ENCODE assay signal across 1 cellular context in genomic region chr17:8192070-8192815, GRCh38.
TF ChIP-seq lines count a peak whose summit lies in the region.

No MANE protein-coding gene starts in this region.

TF ChIP-seq in K562, 482 proteins besides CTCF, POLR2A, EP300 and RAD21 (continued from another document and continues in another):
- TF ChIP-seq ZBTB9 (CRISPR knock-in tag; IDR thresholded peaks at IDR 0.05) (0 out of 2 replicates have a peak, but pooled peaks have one; percentile 36), EP400 (IDR thresholded peaks at IDR 0.05) (peak; percentile 72), YY1 (IDR thresholded peaks at IDR 0.05; ENCODE audit: borderline replicate concordance in 1 of 3, control insufficient read depth in 1 of 3, extremely low read depth in 1 of 3, insufficient read depth in 3 of 3, insufficient read length in 1 of 3, insufficient replicate concordance in 2 of 3, low read depth in 1 of 3, low read length in 2 of 3) (peak in 1 of 3 experiments; percentile 10), VEZF1 (CRISPR knock-in tag; IDR thresholded peaks at IDR 0.05) (peak; percentile 62; the same call in 1 of the 2 replicates), TCF3 (CRISPR knock-in tag; IDR thresholded peaks at IDR 0.05) (0 out of 2 replicates have a peak, but pooled peaks have one; percentile 39), DPF2 (IDR thresholded peaks at IDR 0.05) (peak; percentile 82), HOMEZ (CRISPR knock-in tag; IDR thresholded peaks at IDR 0.05) (no peak), NFYB (IDR thresholded peaks at IDR 0.05; ENCODE audit: extremely low read depth, insufficient read length) (peak; percentile 55), MXI1 (IDR thresholded peaks at IDR 0.05; ENCODE audit: low read depth, low read length) (no peak), POLR2B (IDR thresholded peaks at IDR 0.05; ENCODE audit: low read depth, partially characterized antibody) (peak; percentile 86), USF1 (CRISPR knock-in tag; IDR thresholded peaks at IDR 0.05) (peak; percentile 100), NEUROD1 (IDR thresholded peaks at IDR 0.05; ENCODE audit: borderline replicate concordance, low read depth, low read length, partially characterized antibody) (no peak), ZNF146 (CRISPR knock-in tag; IDR thresholded peaks at IDR 0.05; ENCODE audit: unreplicated experiment) (no peak), ATF3 (IDR thresholded peaks at IDR 0.05) (peak; percentile 59), ATF3 (CRISPR knock-in tag; conservative IDR thresholded peaks at IDR 0.05) (no peak), L3MBTL2 (IDR thresholded peaks at IDR 0.05) (peak; percentile 81), MEIS2 (IDR thresholded peaks at IDR 0.05; ENCODE audit: partially characterized antibody) (peak; percentile 63), FOXP4 (CRISPR knock-in tag; IDR thresholded peaks at IDR 0.05; ENCODE audit: borderline replicate concordance) (no peak), RAD51 (IDR thresholded peaks at IDR 0.05; ENCODE audit: borderline replicate concordance, low read depth) (peak; percentile 99), HNRNPH1 (optimal IDR thresholded peaks at IDR 0.05; ENCODE audit: low read depth, low read length) (no peak), C11orf30 (IDR thresholded peaks at IDR 0.05; ENCODE audit: low read depth) (peak; percentile 21; the same call in 1 of the 2 replicates), ZNF551 (CRISPR knock-in tag; IDR thresholded peaks at IDR 0.05) (no peak), TAL1 (IDR thresholded peaks at IDR 0.05) (peak; percentile 31; the same call in 1 of the 2 replicates), IRF1 (CRISPR knock-in tag; IDR thresholded peaks at IDR 0.05; ENCODE audit: borderline replicate concordance) (no peak), ZBTB40 (IDR thresholded peaks at IDR 0.05) (no peak; the same call in 1 of the 2 replicates), ZBTB40 (CRISPR knock-in tag; IDR thresholded peaks at IDR 0.05) (no peak), MAZ (CRISPR knock-in tag; conservative IDR thresholded peaks at IDR 0.05 in 1 of 2, IDR thresholded peaks at IDR 0.05 in 1 of 2) (peak in 1 of 2 experiments; percentile 44; a peak in 2 of 4 replicates), CHCHD3 (CRISPR knock-in tag; IDR thresholded peaks at IDR 0.05) (no peak), ZNF589 (CRISPR knock-in tag; IDR thresholded peaks at IDR 0.05; ENCODE audit: low read depth) (0 out of 2 replicates have a peak, but pooled peaks have one; percentile 15), ID3 (CRISPR knock-in tag; IDR thresholded peaks at IDR 0.05) (no peak), ID3 (tag; IDR thresholded peaks at IDR 0.05) (0 out of 2 replicates have a peak, but pooled peaks have one; percentile 30), MYBL2 (IDR thresholded peaks at IDR 0.05; ENCODE audit: low read depth) (peak; percentile 14; the same call in 1 of the 2 replicates), MYBL2 (CRISPR knock-in tag; IDR thresholded peaks at IDR 0.05; ENCODE audit: borderline replicate concordance) (no peak), SOX6 (IDR thresholded peaks at IDR 0.05) (peak; percentile 65), THRB (CRISPR knock-in tag; conservative IDR thresholded peaks at IDR 0.05) (no peak), RCOR1 (IDR thresholded peaks at IDR 0.05; ENCODE audit: borderline replicate concordance in 1 of 2, low read depth in 2 of 2, low read length in 2 of 2) (0 out of 4 replicates have a peak, but pooled peaks of 1 of the 2 experiments have one; percentile 38), KLF1 (tag; IDR thresholded peaks at IDR 0.05) (peak; percentile 17; the same call in 1 of the 2 replicates), ZNF274 (IDR thresholded peaks at IDR 0.05; ENCODE audit: borderline replicate concordance, low read depth, low read length) (no peak), KAT2B (IDR thresholded peaks at IDR 0.05; ENCODE audit: low read depth, low read length) (no peak), ATF1 (CRISPR knock-in tag; IDR thresholded peaks at IDR 0.05) (no peak), ATF1 (tag; IDR thresholded peaks at IDR 0.05) (peak; percentile 48), ZEB2 (IDR thresholded peaks at IDR 0.05) (peak; percentile 44; the same call in 1 of the 2 replicates)
